In the genomic region with DNA sequence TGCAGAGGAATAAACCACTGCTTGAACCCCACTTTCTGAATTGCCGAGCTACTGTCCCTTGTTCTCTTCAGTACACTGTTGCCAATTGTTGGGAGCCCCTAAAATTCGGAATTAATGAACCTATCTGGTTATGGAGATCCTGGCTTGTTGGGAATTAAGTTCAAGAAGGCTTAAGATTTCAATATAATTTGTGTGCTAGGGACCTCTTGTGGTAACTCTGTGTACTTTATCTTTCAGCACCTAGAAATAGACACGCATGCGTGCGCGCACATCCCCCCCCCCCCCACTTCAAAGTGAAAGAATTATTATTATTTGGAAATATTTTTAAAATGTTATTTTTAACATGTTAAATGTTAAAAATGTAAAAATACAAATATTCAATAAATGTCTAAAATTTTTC, we compare ENCODE assay signal across 9 cellular contexts. TPM values are rescaled to one million over a fixed set of nuclear protein-coding genes. Genes with fewer than 3 reads are reported as not detected.
A peak's percentile ranks its signal among the peaks of the same experiment; 100 is the strongest.
DNase-seq lines count a peak whose midpoint lies in the region; ATAC-seq and TF ChIP-seq lines count a peak whose summit lies in the region.
"Had no signal": no experiment of that assay in that cellular context is flagged by ENCODE, and none has a peak within 500 bp of the region (broad histone marks: within the 10 kb centered on the region; RNA-seq: fewer than 3 reads in every experiment).

No MANE protein-coding gene starts in this region.

- peak; percentile 43 for TF ChIP-seq CTCF in GM12864 (IDR thresholded peaks at IDR 0.05; ENCODE audit: low read depth, low read length, missing control alignments)

- in situ Hi-C loops in ACHN (cut with HindIII; ENCODE audit: low pct_ligation_motif_present, low pct_unique_long_range_greater_than_20kb, low sequenced_read_pairs) (no loop called here), T47D (cut with HindIII; ENCODE audit: low pct_unique_long_range_greater_than_20kb, low sequenced_read_pairs) (no loop called here)

- no peak for ATAC-seq in GM18861 (IDR thresholded peaks at IDR 0.05; ENCODE audit: unreplicated experiment)

- DNase-seq in ACHN (peak; percentile 57), GM12864 (ENCODE audit: low read depth) (no peak), NCI-H524 (lab: John Stamatoyannopoulos, UW) (peak; percentile 5 to 66), T47D (ENCODE audit: low read depth in 1 of 2, low spot score in 1 of 2) (peak; percentile 37 to 75), left kidney (ENCODE audit: low read depth, low spot score) (peak; percentile 77), cerebellar nuclear complex (lab: John Stamatoyannopoulos, UW) (no peak), occipital lobe (lab: John Stamatoyannopoulos, UW) (no peak)

- no peak overlapping the region for H3K4me3 ChIP-seq in GM12864 (ENCODE audit: low read depth, low read length)
- H3K4me3 ChIP-seq: HAP-1 had no signal

RNA-seq across cellular contexts. Expression of gene FAM169A, which starts 53.3 kb away (rescaled TPM):
- total RNA-seq in occipital lobe: 90.6 TPM

Comparison
In these comparisons a context has a peak if more than half of its experiments do, and no peak if none do; other contexts are left out.
1. DNase-seq: peak in ACHN (single experiment), NCI-H524 (2 of 2), T47D (2 of 2) and left kidney (single experiment); none in GM12864 (single experiment), cerebellar nuclear complex (0 of 2) and occipital lobe (single experiment).